1 cellular context compared by ENCODE assay signal in genomic region chrX:12901486-12901885, GRCh38.
TF ChIP-seq lines count a peak whose summit lies in the region.

No MANE protein-coding gene starts in this region.

TF ChIP-seq in GM12878, 131 proteins besides CTCF, POLR2A, EP300 and RAD21 (continued from another document):
- TF ChIP-seq CEBPZ (IDR thresholded peaks at IDR 0.05; ENCODE audit: low read depth, low read length) = no peak
- TF ChIP-seq, protein P1, sequence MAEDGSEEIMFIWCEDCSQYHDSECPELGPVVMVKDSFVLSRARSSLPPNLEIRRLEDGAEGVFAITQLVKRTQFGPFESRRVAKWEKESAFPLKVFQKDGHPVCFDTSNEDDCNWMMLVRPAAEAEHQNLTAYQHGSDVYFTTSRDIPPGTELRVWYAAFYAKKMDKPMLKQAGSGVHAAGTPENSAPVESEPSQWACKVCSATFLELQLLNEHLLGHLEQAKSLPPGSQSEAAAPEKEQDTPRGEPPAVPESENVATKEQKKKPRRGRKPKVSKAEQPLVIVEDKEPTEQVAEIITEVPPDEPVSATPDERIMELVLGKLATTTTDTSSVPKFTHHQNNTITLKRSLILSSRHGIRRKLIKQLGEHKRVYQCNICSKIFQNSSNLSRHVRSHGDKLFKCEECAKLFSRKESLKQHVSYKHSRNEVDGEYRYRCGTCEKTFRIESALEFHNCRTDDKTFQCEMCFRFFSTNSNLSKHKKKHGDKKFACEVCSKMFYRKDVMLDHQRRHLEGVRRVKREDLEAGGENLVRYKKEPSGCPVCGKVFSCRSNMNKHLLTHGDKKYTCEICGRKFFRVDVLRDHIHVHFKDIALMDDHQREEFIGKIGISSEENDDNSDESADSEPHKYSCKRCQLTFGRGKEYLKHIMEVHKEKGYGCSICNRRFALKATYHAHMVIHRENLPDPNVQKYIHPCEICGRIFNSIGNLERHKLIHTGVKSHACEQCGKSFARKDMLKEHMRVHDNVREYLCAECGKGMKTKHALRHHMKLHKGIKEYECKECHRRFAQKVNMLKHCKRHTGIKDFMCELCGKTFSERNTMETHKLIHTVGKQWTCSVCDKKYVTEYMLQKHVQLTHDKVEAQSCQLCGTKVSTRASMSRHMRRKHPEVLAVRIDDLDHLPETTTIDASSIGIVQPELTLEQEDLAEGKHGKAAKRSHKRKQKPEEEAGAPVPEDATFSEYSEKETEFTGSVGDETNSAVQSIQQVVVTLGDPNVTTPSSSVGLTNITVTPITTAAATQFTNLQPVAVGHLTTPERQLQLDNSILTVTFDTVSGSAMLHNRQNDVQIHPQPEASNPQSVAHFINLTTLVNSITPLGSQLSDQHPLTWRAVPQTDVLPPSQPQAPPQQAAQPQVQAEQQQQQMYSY (CRISPR knock-in tag; IDR thresholded peaks at IDR 0.05) = no peak
- 0 out of 2 replicates have a peak, but pooled peaks have one; percentile 34 for TF ChIP-seq FOXM1 (IDR thresholded peaks at IDR 0.05; ENCODE audit: low read depth, low read length)
- TF ChIP-seq RAD51 (IDR thresholded peaks at IDR 0.05) = peak; percentile 44; the same call in 1 of the 2 replicates
- no peak for TF ChIP-seq CHD2 (IDR thresholded peaks at IDR 0.05; ENCODE audit: borderline replicate concordance, low read depth, low read length)
